23 cellular contexts compared by ENCODE assay signal in genomic region chr1:111179968-111180533, GRCh38. TPM values are rescaled to one million over a fixed set of nuclear protein-coding genes. Genes with fewer than 3 reads are reported as not detected.
DNase-seq lines count a peak whose midpoint lies in the region; ATAC-seq, FAIRE-seq and TF ChIP-seq lines count a peak whose summit lies in the region.
"Had no signal": no experiment of that assay in that cellular context is flagged by ENCODE, and none has a peak within 500 bp of the region (broad histone marks: within the 10 kb centered on the region; RNA-seq: fewer than 3 reads in every experiment).

No MANE protein-coding gene starts in this region.

- H3K4me3 ChIP-seq in small intestine (ENCODE audit: low read depth in 1 of 2, low read length in 2 of 2) (no peak overlapping the region), OCI-LY7 (ENCODE audit: low read depth, low read length, poor library complexity, severe bottlenecking) (no peak overlapping the region)
- H3K4me3 ChIP-seq: colonic mucosa, transverse colon had no signal

- H3K79me2 ChIP-seq in OCI-LY7 (ENCODE audit: insufficient read depth, low read depth, low read length): no peaks in the 10 kb centered on the region

- BruUV-seq in OCI-LY7 (replicated peaks; lab: Mats Ljungman, UMichigan): no TSS peak

- peaks cover 45% of the 10 kb centered on the region for H3K4me1 Mint-ChIP-seq in activated CD8-positive, alpha-beta T cell treated with anti-CD3 and anti-CD28 coated beads for 36 hours (ENCODE audit: low read depth)
- peaks cover 4% of the 10 kb centered on the region for H3K4me1 Mint-ChIP-seq in activated CD8-positive, alpha-beta T cell treated with anti-CD3 and anti-CD28 coated beads, Interleukin-2, amount 10 ng/mL, durations not matched to agents 7 days and 5 days (ENCODE audit: low read depth)
- peaks cover 51% of the 10 kb centered on the region for H3K4me1 Mint-ChIP-seq in central memory CD8-positive, alpha-beta T cell
- peaks cover 37% of the 10 kb centered on the region for H3K4me1 Mint-ChIP-seq in stimulated activated naive CD8-positive, alpha-beta T cell treated with anti-CD3 and anti-CD28 coated beads, Interleukin-15, amount 100 ng/mL, for 72 hours
- H3K4me1 Mint-ChIP-seq: brain had no signal

- ATAC-seq in activated CD8-positive, alpha-beta T cell treated with anti-CD3 and anti-CD28 coated beads for 36 hours: no peak
- ATAC-seq in activated CD8-positive, alpha-beta T cell treated with anti-CD3 and anti-CD28 coated beads, Interleukin-2, amount 10 ng/mL, durations not matched to agents 7 days and 5 days: no peak
- no peak for ATAC-seq in central memory CD8-positive, alpha-beta T cell (replicated peaks; ENCODE audit: extremely low read depth, poor library complexity, severe bottlenecking)
- peak; percentile 81 for ATAC-seq in stimulated activated naive CD8-positive, alpha-beta T cell treated with anti-CD3 and anti-CD28 coated beads, Interleukin-15, amount 100 ng/mL, for 72 hours
- ATAC-seq: activated CD4-positive, CD25-positive, alpha-beta regulatory T cell treated with anti-CD3 and anti-CD28 coated beads, Interleukin-2, amount 50 U/mL, for 24 hours; foreskin keratinocyte had no signal

- H3K4me2 ChIP-seq in OCI-LY7 (ENCODE audit: low read length): no peak overlapping the region

- H3K36me3 Mint-ChIP-seq in activated CD8-positive, alpha-beta T cell treated with anti-CD3 and anti-CD28 coated beads for 36 hours (ENCODE audit: low read depth): peaks cover 61% of the 10 kb centered on the region
- H3K36me3 Mint-ChIP-seq in activated CD8-positive, alpha-beta T cell treated with anti-CD3 and anti-CD28 coated beads, Interleukin-2, amount 10 ng/mL, durations not matched to agents 7 days and 5 days (ENCODE audit: low read depth): peaks cover 75% of the 10 kb centered on the region
- peaks cover 31% of the 10 kb centered on the region for H3K36me3 Mint-ChIP-seq in central memory CD8-positive, alpha-beta T cell (ENCODE audit: insufficient read depth)

- no peaks in the 10 kb centered on the region for H3K9me3 Mint-ChIP-seq in activated CD8-positive, alpha-beta T cell treated with anti-CD3 and anti-CD28 coated beads for 36 hours
- H3K9me3 Mint-ChIP-seq in activated CD8-positive, alpha-beta T cell treated with anti-CD3 and anti-CD28 coated beads, Interleukin-2, amount 10 ng/mL, durations not matched to agents 7 days and 5 days (ENCODE audit: insufficient read depth): no peaks in the 10 kb centered on the region
- H3K9me3 Mint-ChIP-seq in central memory CD8-positive, alpha-beta T cell: no peaks in the 10 kb centered on the region
- H3K9me3 Mint-ChIP-seq in stimulated activated naive CD8-positive, alpha-beta T cell treated with anti-CD3 and anti-CD28 coated beads, Interleukin-15, amount 100 ng/mL, for 72 hours: no peaks in the 10 kb centered on the region
- H3K9me3 Mint-ChIP-seq: brain; T-helper 2 cell treated with Interferon-gamma antibody and Interleukin-4, amounts not matched to agents 5 μg/mL and 100 μg/mL, for 36 hours had no signal

- H3K27me3 Mint-ChIP-seq in activated CD8-positive, alpha-beta T cell treated with anti-CD3 and anti-CD28 coated beads for 36 hours: no peaks in the 10 kb centered on the region
- H3K27me3 Mint-ChIP-seq in activated CD8-positive, alpha-beta T cell treated with anti-CD3 and anti-CD28 coated beads, Interleukin-2, amount 10 ng/mL, durations not matched to agents 7 days and 5 days (ENCODE audit: low read depth): no peaks in the 10 kb centered on the region
- no peaks in the 10 kb centered on the region for H3K27me3 Mint-ChIP-seq in central memory CD8-positive, alpha-beta T cell
- H3K27me3 Mint-ChIP-seq in stimulated activated naive CD8-positive, alpha-beta T cell treated with anti-CD3 and anti-CD28 coated beads, Interleukin-15, amount 100 ng/mL, for 72 hours: no peaks in the 10 kb centered on the region
- H3K27me3 Mint-ChIP-seq: brain had no signal

- H3K9me3 ChIP-seq in small intestine (ENCODE audit: control insufficient read depth, low read depth) (no peaks in the 10 kb centered on the region), OCI-LY7 (ENCODE audit: low read length) (no peaks in the 10 kb centered on the region)
- H3K9me3 ChIP-seq: colonic mucosa, neutrophil, transverse colon had no signal

- H4K20me1 ChIP-seq in OCI-LY7 (ENCODE audit: insufficient read depth, low read length): no peaks in the 10 kb centered on the region; the same call in 1 of the 2 replicates

- H3K36me3 ChIP-seq in small intestine (ENCODE audit: control insufficient read depth in 2 of 2, insufficient read depth in 2 of 2, low read length in 2 of 2) (peaks cover 2 to 9% of the 10 kb centered on the region in 2 donors), OCI-LY7 (ENCODE audit: insufficient read depth, low read length) (peaks cover 96% of the 10 kb centered on the region)
- H3K36me3 ChIP-seq: colonic mucosa had no signal

- no peak for DNase-seq in activated CD8-positive, alpha-beta T cell treated with anti-CD3 and anti-CD28 coated beads for 36 hours
- DNase-seq in activated CD8-positive, alpha-beta T cell treated with anti-CD3 and anti-CD28 coated beads, Interleukin-2, amount 10 ng/mL, durations not matched to agents 7 days and 5 days: no peak
- DNase-seq in NCI-H2107 treated with DMSO at 0.1 percent for 48 hours (lab: John Stamatoyannopoulos, UW; ENCODE audit: unreplicated experiment) (peak; percentile 91), small intestine (no peak), T-helper 2 cell (no peak), OCI-LY7 (ENCODE audit: low spot score) (no peak)
- DNase-seq in central memory CD8-positive, alpha-beta T cell (ENCODE audit: low spot score in 2 of 2): no peak
- no peak for DNase-seq in stimulated activated naive CD8-positive, alpha-beta T cell treated with anti-CD3 and anti-CD28 coated beads, Interleukin-15, amount 100 ng/mL, for 72 hours
- DNase-seq: activated CD8-positive, alpha-beta memory T cell treated with anti-CD3 and anti-CD28 coated beads, Interleukin-2, amount 50 U/mL, for 4 hours; colonic mucosa; foreskin keratinocyte; GOT3; NCI-H1092 treated with DMSO at 0.1 percent for 48 hours; NCI-H446; SIG-M5; transverse colon had no signal

- H3K9me2 ChIP-seq in OCI-LY7 (ENCODE audit: insufficient read depth, low read length): no peaks in the 10 kb centered on the region

- H3K27ac Mint-ChIP-seq in activated CD8-positive, alpha-beta T cell treated with anti-CD3 and anti-CD28 coated beads for 36 hours: peak overlapping the region; percentile 13
- no peak overlapping the region for H3K27ac Mint-ChIP-seq in activated CD8-positive, alpha-beta T cell treated with anti-CD3 and anti-CD28 coated beads, Interleukin-2, amount 10 ng/mL, durations not matched to agents 7 days and 5 days
- peak overlapping the region; percentile 34 for H3K27ac Mint-ChIP-seq in central memory CD8-positive, alpha-beta T cell (ENCODE audit: low read depth)
- no peak overlapping the region for H3K27ac Mint-ChIP-seq in stimulated activated naive CD8-positive, alpha-beta T cell treated with anti-CD3 and anti-CD28 coated beads, Interleukin-15, amount 100 ng/mL, for 72 hours
- H3K27ac Mint-ChIP-seq: brain; T-helper 2 cell treated with Interferon-gamma antibody and Interleukin-4, amounts not matched to agents 5 μg/mL and 100 μg/mL, for 36 hours had no signal

- H2AFZ ChIP-seq in OCI-LY7 (ENCODE audit: low read length): no peak overlapping the region

- CTCF ChIA-PET in activated CD8-positive, alpha-beta T cell treated with anti-CD3 and anti-CD28 coated beads for 36 hours (lab: Charles Lee): interaction anchor here (0.9 kb wide), 1 partner anchor 17 kb away, joined by 3 read pairs; no protein-coding TSS in a partner anchor
- CTCF ChIA-PET in activated CD8-positive, alpha-beta T cell treated with anti-CD3 and anti-CD28 coated beads, Interleukin-2, amount 10 ng/mL, durations not matched to agents 7 days and 5 days (lab: Charles Lee): interaction anchor here (0.9 to 1.5 kb wide), 3 partner anchors 14 to 220 kb away, joined by 3 to 4 read pairs (median 3); no protein-coding TSS in a partner anchor
- CTCF ChIA-PET in OCI-LY7 (lab: Charles Lee; ENCODE audit: unreplicated experiment): no interaction called here

- H3K4me3 Mint-ChIP-seq in activated CD8-positive, alpha-beta T cell treated with anti-CD3 and anti-CD28 coated beads for 36 hours: no peak overlapping the region
- H3K4me3 Mint-ChIP-seq in activated CD8-positive, alpha-beta T cell treated with anti-CD3 and anti-CD28 coated beads, Interleukin-2, amount 10 ng/mL, durations not matched to agents 7 days and 5 days: no peak overlapping the region
- no peak overlapping the region for H3K4me3 Mint-ChIP-seq in central memory CD8-positive, alpha-beta T cell
- H3K4me3 Mint-ChIP-seq in stimulated activated naive CD8-positive, alpha-beta T cell treated with anti-CD3 and anti-CD28 coated beads, Interleukin-15, amount 100 ng/mL, for 72 hours: no peak overlapping the region
- H3K4me3 Mint-ChIP-seq: brain; T-helper 2 cell treated with Interferon-gamma antibody and Interleukin-4, amounts not matched to agents 5 μg/mL and 100 μg/mL, for 36 hours had no signal

- no peaks in the 10 kb centered on the region for H3K27me3 ChIP-seq in small intestine (ENCODE audit: control insufficient read depth in 2 of 2, insufficient read depth in 2 of 2, low read length in 2 of 2)
- H3K27me3 ChIP-seq: colonic mucosa, foreskin keratinocyte, neutrophil, transverse colon had no signal

- intact Hi-C loops in activated CD8-positive, alpha-beta T cell treated with anti-CD3 and anti-CD28 coated beads for 36 hours (cut with micrococcal nuclease): no loop called here
- intact Hi-C loops in OCI-LY7 (cut with micrococcal nuclease; ENCODE audit: unreplicated experiment): loop anchor here (5.0 kb wide), 1 partner anchor 152 kb away; no protein-coding TSS in a partner anchor

- no peak for FAIRE-seq in small intestine (lab: Jason Lieb, UNC)
- FAIRE-seq: GM18507, HTR-8/SVneo had no signal

- H3K4me1 ChIP-seq in small intestine (ENCODE audit: control insufficient read depth in 2 of 2, insufficient read depth in 1 of 2, low read depth in 1 of 2, low read length in 1 of 2) (no peaks in the 10 kb centered on the region), OCI-LY7 (ENCODE audit: insufficient read depth, low read length, poor library complexity, severe bottlenecking) (peaks cover 4% of the 10 kb centered on the region)
- H3K4me1 ChIP-seq: colonic mucosa had no signal

- no peak for TF ChIP-seq CTCF in activated CD8-positive, alpha-beta T cell treated with anti-CD3 and anti-CD28 coated beads for 36 hours (IDR thresholded peaks at IDR 0.05)
- no peak for TF ChIP-seq CTCF in OCI-LY7 (conservative IDR thresholded peaks at IDR 0.05; ENCODE audit: low read length)

- POLR2A ChIA-PET in activated CD8-positive, alpha-beta T cell treated with anti-CD3 and anti-CD28 coated beads for 36 hours (lab: Charles Lee): interaction anchor here (1.0 to 5.6 kb wide), 4 partner anchors 8 to 37 kb away, joined by 3 to 34 read pairs (median 4); no protein-coding TSS in a partner anchor
- POLR2A ChIA-PET in activated CD8-positive, alpha-beta T cell treated with anti-CD3 and anti-CD28 coated beads, Interleukin-2, amount 10 ng/mL, durations not matched to agents 7 days and 5 days (lab: Charles Lee): interaction anchor here (2.7 kb wide), 1 partner anchor 19 kb away, joined by 8 read pairs; no protein-coding TSS in a partner anchor
- POLR2A ChIA-PET in OCI-LY7 (lab: Charles Lee): interaction anchor here (0.6 to 1.0 kb wide), 2 partner anchors 10 to 1221 kb away, joined by 5 to 6 read pairs; no protein-coding TSS in a partner anchor

- H3K27ac ChIP-seq in small intestine (ENCODE audit: low read depth in 1 of 2, low read length in 1 of 2) (no peak overlapping the region), OCI-LY7 (ENCODE audit: low read depth, low read length, poor library complexity, severe bottlenecking) (no peak overlapping the region)
- H3K27ac ChIP-seq: C4-2B, colonic mucosa, foreskin keratinocyte, neutrophil, transverse colon had no signal

RNA-seq across cellular contexts. Expression of gene DENND2D, which starts 20.4 kb away (rescaled TPM):
- total RNA-seq in activated CD8-positive, alpha-beta T cell treated with anti-CD3 and anti-CD28 coated beads for 36 hours: 100 to 1,000 TPM; 201 to 208 TPM
- total RNA-seq in activated CD8-positive, alpha-beta T cell treated with anti-CD3 and anti-CD28 coated beads, Interleukin-2, amount 10 ng/mL, durations not matched to agents 7 days and 5 days: 100 to 1,000 TPM; 262 to 275 TPM
- polyA plus RNA-seq in small intestine: 10 to 100 TPM; 31.3 to 54.6 (median 36.7) TPM
- 34.4 and 39.9 TPM in 2 replicates for total RNA-seq in OCI-LY7 (2014; rRNA removed; shearing (Covaris generic))
- 9.8 and 13.5 TPM in 2 replicates for total RNA-seq in OCI-LY7 (2022)

RNA-seq across cellular contexts. Expression of gene CEPT1, which starts 40.0 kb away (rescaled TPM):
- total RNA-seq in activated CD8-positive, alpha-beta T cell treated with anti-CD3 and anti-CD28 coated beads for 36 hours: 10 to 100 TPM; 36.0 to 38.6 TPM
- 10 to 100 TPM; 36.6 to 37.5 TPM for total RNA-seq in activated CD8-positive, alpha-beta T cell treated with anti-CD3 and anti-CD28 coated beads, Interleukin-2, amount 10 ng/mL, durations not matched to agents 7 days and 5 days
- 10 to 100 TPM in 2 of 3 donors, 1 to 10 TPM in 1; 10.0 to 23.2 (median 13.2) TPM for polyA plus RNA-seq in small intestine
- total RNA-seq in OCI-LY7 (2014; rRNA removed; shearing (Covaris generic)): 41.5 and 44.9 TPM in 2 replicates
- total RNA-seq in OCI-LY7 (2022): 59.0 TPM in 2 replicates

RNA-seq across cellular contexts. Expression of gene DRAM2, which starts 40.2 kb away (rescaled TPM):
- total RNA-seq in activated CD8-positive, alpha-beta T cell treated with anti-CD3 and anti-CD28 coated beads for 36 hours: 10 to 100 TPM; 27.5 to 37.2 TPM
- 10 to 100 TPM; 27.5 to 29.3 TPM for total RNA-seq in activated CD8-positive, alpha-beta T cell treated with anti-CD3 and anti-CD28 coated beads, Interleukin-2, amount 10 ng/mL, durations not matched to agents 7 days and 5 days
- polyA plus RNA-seq in small intestine: 10 to 100 TPM; 37.0 to 41.2 (median 39.3) TPM
- total RNA-seq in OCI-LY7 (2014; rRNA removed; shearing (Covaris generic)): 75.2 and 84.2 TPM in 2 replicates
- total RNA-seq in OCI-LY7 (2022): 83.5 and 87.9 TPM in 2 replicates

RNA-seq across cellular contexts. Expression of gene CHI3L2, which starts 47.5 kb away (rescaled TPM):
- total RNA-seq in activated CD8-positive, alpha-beta T cell treated with anti-CD3 and anti-CD28 coated beads for 36 hours: 10 to 100 TPM in 1 of 2 experiments, 1 to 10 TPM in 1; 9.2 to 10.4 TPM
- total RNA-seq in activated CD8-positive, alpha-beta T cell treated with anti-CD3 and anti-CD28 coated beads, Interleukin-2, amount 10 ng/mL, durations not matched to agents 7 days and 5 days: 10 to 100 TPM; 23.8 to 27.0 TPM
- polyA plus RNA-seq in small intestine: 1 to 10 TPM; 1.1 to 4.7 (median 1.9) TPM
- total RNA-seq in OCI-LY7 (2014; rRNA removed; shearing (Covaris generic)): 37.1 and 50.6 TPM in 2 replicates
- 88.7 and 95.4 TPM in 2 replicates for total RNA-seq in OCI-LY7 (2022)

Comparison
In these comparisons a context has a peak if more than half of its experiments do, and no peak if none do; other contexts are left out.
1. H3K27ac Mint-ChIP-seq: peak in activated CD8-positive, alpha-beta T cell treated with anti-CD3 and anti-CD28 coated beads for 36 hours (single experiment) and central memory CD8-positive, alpha-beta T cell (single experiment); none in activated CD8-positive, alpha-beta T cell treated with anti-CD3 and anti-CD28 coated beads, Interleukin-2, amount 10 ng/mL, durations not matched to agents 7 days and 5 days (single experiment) and stimulated activated naive CD8-positive, alpha-beta T cell treated with anti-CD3 and anti-CD28 coated beads, Interleukin-15, amount 100 ng/mL, for 72 hours (0 of 2).
2. RNA of gene DENND2D, which starts 20.4 kb away (total RNA-seq): 262 to 275 TPM in activated CD8-positive, alpha-beta T cell treated with anti-CD3 and anti-CD28 coated beads, Interleukin-2, amount 10 ng/mL, durations not matched to agents 7 days and 5 days and 201 to 208 TPM in activated CD8-positive, alpha-beta T cell treated with anti-CD3 and anti-CD28 coated beads for 36 hours; 9.8 to 39.9 TPM in OCI-LY7; every median in the first group is over 4 times any median in the second.